ENCODE assay signal across 1 cellular context in the genomic region with DNA sequence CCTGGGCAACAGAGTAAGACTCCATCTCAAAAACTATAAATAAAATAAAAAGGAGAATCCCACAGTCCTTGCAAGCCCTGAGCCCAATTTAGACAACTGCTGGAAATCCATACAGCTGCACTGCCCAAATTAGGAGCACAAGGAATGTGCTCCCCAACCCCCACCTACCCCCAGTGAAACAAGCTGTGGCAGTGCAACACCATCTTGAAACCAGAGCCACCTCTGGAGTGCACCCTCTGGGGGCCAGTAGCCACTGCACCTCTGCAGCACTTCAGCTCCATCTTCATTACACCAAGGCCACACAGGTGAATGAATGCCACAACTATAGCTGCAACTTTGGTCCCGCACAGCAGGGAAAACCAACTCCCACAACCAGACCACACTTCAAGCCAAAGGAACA.
TF ChIP-seq lines count a peak whose summit lies in the region.

No MANE protein-coding gene starts in this region.

TF ChIP-seq in IMR-90, 13 proteins besides CTCF, POLR2A, EP300 and RAD21:
- TF ChIP-seq MAZ (IDR thresholded peaks at IDR 0.05; ENCODE audit: borderline replicate concordance, low read depth, low read length) (no peak), NFE2L2 (IDR thresholded peaks at IDR 0.05; ENCODE audit: low read depth, low read length) (no peak), MXI1 (IDR thresholded peaks at IDR 0.05; ENCODE audit: borderline replicate concordance, low read depth, low read length) (no peak), CHD1 (IDR thresholded peaks at IDR 0.05; ENCODE audit: low read depth, low read length) (no peak), RFX5 (IDR thresholded peaks at IDR 0.05; ENCODE audit: low read depth, low read length) (no peak), SMC3 (IDR thresholded peaks at IDR 0.05; ENCODE audit: low read depth, low read length) (no peak), CEBPB (IDR thresholded peaks at IDR 0.05; ENCODE audit: low read depth, low read length) (no peak), BHLHE40 (IDR thresholded peaks at IDR 0.05; ENCODE audit: low read depth, low read length) (no peak), MAFK (IDR thresholded peaks at IDR 0.05; ENCODE audit: low read depth, low read length) (no peak), RCOR1 (IDR thresholded peaks at IDR 0.05; ENCODE audit: insufficient replicate concordance, low read length) (no peak), FOS (IDR thresholded peaks at IDR 0.05; ENCODE audit: low read depth, low read length) (no peak)
- TF ChIP-seq, protein P1, sequence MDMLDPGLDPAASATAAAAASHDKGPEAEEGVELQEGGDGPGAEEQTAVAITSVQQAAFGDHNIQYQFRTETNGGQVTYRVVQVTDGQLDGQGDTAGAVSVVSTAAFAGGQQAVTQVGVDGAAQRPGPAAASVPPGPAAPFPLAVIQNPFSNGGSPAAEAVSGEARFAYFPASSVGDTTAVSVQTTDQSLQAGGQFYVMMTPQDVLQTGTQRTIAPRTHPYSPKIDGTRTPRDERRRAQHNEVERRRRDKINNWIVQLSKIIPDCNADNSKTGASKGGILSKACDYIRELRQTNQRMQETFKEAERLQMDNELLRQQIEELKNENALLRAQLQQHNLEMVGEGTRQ (IDR thresholded peaks at IDR 0.05; ENCODE audit: low read depth, low read length), result no peak
- TF ChIP-seq, protein P2, sequence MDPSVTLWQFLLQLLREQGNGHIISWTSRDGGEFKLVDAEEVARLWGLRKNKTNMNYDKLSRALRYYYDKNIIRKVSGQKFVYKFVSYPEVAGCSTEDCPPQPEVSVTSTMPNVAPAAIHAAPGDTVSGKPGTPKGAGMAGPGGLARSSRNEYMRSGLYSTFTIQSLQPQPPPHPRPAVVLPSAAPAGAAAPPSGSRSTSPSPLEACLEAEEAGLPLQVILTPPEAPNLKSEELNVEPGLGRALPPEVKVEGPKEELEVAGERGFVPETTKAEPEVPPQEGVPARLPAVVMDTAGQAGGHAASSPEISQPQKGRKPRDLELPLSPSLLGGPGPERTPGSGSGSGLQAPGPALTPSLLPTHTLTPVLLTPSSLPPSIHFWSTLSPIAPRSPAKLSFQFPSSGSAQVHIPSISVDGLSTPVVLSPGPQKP (IDR thresholded peaks at IDR 0.05; ENCODE audit: borderline replicate concordance, low read depth, low read length), result no peak
